Comparison of ENCODE assay signal across 1 cellular context in genomic region chr17:78128616-78129384, GRCh38.
TF ChIP-seq lines count a peak whose summit lies in the region.

A gene with protein sequence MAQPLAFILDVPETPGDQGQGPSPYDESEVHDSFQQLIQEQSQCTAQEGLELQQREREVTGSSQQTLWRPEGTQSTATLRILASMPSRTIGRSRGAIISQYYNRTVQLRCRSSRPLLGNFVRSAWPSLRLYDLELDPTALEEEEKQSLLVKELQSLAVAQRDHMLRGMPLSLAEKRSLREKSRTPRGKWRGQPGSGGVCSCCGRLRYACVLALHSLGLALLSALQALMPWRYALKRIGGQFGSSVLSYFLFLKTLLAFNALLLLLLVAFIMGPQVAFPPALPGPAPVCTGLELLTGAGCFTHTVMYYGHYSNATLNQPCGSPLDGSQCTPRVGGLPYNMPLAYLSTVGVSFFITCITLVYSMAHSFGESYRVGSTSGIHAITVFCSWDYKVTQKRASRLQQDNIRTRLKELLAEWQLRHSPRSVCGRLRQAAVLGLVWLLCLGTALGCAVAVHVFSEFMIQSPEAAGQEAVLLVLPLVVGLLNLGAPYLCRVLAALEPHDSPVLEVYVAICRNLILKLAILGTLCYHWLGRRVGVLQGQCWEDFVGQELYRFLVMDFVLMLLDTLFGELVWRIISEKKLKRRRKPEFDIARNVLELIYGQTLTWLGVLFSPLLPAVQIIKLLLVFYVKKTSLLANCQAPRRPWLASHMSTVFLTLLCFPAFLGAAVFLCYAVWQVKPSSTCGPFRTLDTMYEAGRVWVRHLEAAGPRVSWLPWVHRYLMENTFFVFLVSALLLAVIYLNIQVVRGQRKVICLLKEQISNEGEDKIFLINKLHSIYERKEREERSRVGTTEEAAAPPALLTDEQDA (minus strand): TSS chr17:78128755. CDS start chr17:78126832, 1,923 bp downstream.

TF ChIP-seq in HepG2, 621 proteins besides CTCF, POLR2A, EP300 and RAD21 (continued from another document and continues in another):
- TF ChIP-seq ZNF407 (CRISPR knock-in tag; IDR thresholded peaks at IDR 0.05; ENCODE audit: not compliant biosample characterization) (no peak), ZNF615 (CRISPR knock-in tag; IDR thresholded peaks at IDR 0.05; ENCODE audit: borderline replicate concordance) (no peak), HOXA9 (CRISPR knock-in tag; IDR thresholded peaks at IDR 0.05; ENCODE audit: borderline replicate concordance) (no peak), PHF20 (CRISPR knock-in tag; IDR thresholded peaks at IDR 0.05) (no peak), EEA1 (CRISPR knock-in tag; IDR thresholded peaks at IDR 0.05; ENCODE audit: borderline replicate concordance) (no peak), PAX8 (CRISPR knock-in tag; IDR thresholded peaks at IDR 0.05; ENCODE audit: borderline replicate concordance) (no peak), PCBP1 (IDR thresholded peaks at IDR 0.05; ENCODE audit: borderline replicate concordance, low read depth, low read length) (no peak), HINFP (CRISPR knock-in tag; IDR thresholded peaks at IDR 0.05; ENCODE audit: low read depth) (no peak; the same call in 1 of the 2 replicates), CBX1 (IDR thresholded peaks at IDR 0.05; ENCODE audit: low read depth) (no peak), CREM (IDR thresholded peaks at IDR 0.05) (peak; percentile 35; the same call in 1 of the 2 replicates), CREM (CRISPR knock-in tag; IDR thresholded peaks at IDR 0.05) (no peak; the same call in 1 of the 2 replicates), ZNF879 (CRISPR knock-in tag; IDR thresholded peaks at IDR 0.05) (no peak), TGIF2 (CRISPR knock-in tag; IDR thresholded peaks at IDR 0.05) (no peak; the same call in 1 of the 2 replicates), ZMYM3 (CRISPR knock-in tag; IDR thresholded peaks at IDR 0.05) (peak; percentile 97), MED1 (CRISPR knock-in tag; IDR thresholded peaks at IDR 0.05) (peak; percentile 69), SIX1 (CRISPR knock-in tag; IDR thresholded peaks at IDR 0.05; ENCODE audit: borderline replicate concordance) (no peak), AFF4 (CRISPR knock-in tag; IDR thresholded peaks at IDR 0.05) (0 out of 2 replicates have a peak, but pooled peaks have one; percentile 19), PHF21A (CRISPR knock-in tag; IDR thresholded peaks at IDR 0.05) (no peak; the same call in 1 of the 2 replicates), ARNT2 (CRISPR knock-in tag; IDR thresholded peaks at IDR 0.05; ENCODE audit: low read depth) (no peak; the same call in 1 of the 2 replicates), ZSCAN9 (CRISPR knock-in tag; IDR thresholded peaks at IDR 0.05; ENCODE audit: borderline replicate concordance) (no peak; the same call in 1 of the 2 replicates), ZBTB4 (CRISPR knock-in tag; IDR thresholded peaks at IDR 0.05; ENCODE audit: borderline replicate concordance) (0 out of 2 replicates have a peak, but pooled peaks have one; percentile 8)
- TF ChIP-seq, protein P1, sequence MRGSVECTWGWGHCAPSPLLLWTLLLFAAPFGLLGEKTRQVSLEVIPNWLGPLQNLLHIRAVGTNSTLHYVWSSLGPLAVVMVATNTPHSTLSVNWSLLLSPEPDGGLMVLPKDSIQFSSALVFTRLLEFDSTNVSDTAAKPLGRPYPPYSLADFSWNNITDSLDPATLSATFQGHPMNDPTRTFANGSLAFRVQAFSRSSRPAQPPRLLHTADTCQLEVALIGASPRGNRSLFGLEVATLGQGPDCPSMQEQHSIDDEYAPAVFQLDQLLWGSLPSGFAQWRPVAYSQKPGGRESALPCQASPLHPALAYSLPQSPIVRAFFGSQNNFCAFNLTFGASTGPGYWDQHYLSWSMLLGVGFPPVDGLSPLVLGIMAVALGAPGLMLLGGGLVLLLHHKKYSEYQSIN (CRISPR knock-in tag; IDR thresholded peaks at IDR 0.05; ENCODE audit: borderline replicate concordance), result no peak
- TF ChIP-seq, protein P2, sequence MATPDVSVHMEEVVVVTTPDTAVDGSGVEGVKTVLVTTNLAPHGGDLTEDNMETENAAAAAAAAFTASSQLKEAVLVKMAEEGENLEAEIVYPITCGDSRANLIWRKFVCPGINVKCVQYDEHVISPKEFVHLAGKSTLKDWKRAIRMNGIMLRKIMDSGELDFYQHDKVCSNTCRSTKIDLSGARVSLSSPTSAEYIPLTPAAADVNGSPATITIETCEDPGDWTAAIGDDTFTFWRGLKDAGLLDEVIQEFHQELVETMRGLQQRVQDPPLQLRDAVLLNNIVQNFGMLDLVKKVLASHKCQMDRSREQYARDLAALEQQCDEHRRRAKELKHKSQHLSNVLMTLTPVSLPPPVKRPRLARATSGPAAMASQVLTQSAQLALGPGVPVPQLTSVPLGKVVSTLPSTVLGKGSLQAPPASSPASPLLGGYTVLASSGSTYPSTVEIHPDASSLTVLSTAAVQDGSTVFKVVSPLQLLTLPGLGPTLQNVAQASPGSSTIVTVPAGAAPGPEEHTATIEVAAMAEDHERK (CRISPR knock-in tag; IDR thresholded peaks at IDR 0.05; ENCODE audit: low read depth), result no peak
- TF ChIP-seq, protein P3, sequence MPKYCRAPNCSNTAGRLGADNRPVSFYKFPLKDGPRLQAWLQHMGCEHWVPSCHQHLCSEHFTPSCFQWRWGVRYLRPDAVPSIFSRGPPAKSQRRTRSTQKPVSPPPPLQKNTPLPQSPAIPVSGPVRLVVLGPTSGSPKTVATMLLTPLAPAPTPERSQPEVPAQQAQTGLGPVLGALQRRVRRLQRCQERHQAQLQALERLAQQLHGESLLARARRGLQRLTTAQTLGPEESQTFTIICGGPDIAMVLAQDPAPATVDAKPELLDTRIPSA (CRISPR knock-in tag; IDR thresholded peaks at IDR 0.05; ENCODE audit: borderline replicate concordance), result no peak
